6 cellular contexts compared by ENCODE assay signal in genomic region chr19:461664-462551, GRCh38. TPM values are rescaled to one million over a fixed set of nuclear protein-coding genes. Genes with fewer than 3 reads are reported as not detected.
DNase-seq lines count a peak whose midpoint lies in the region; ATAC-seq and TF ChIP-seq lines count a peak whose summit lies in the region.

No MANE protein-coding gene starts in this region.

- H3K9me3 Mint-ChIP-seq in Calu3 (ENCODE audit: low read depth, unreplicated experiment): no peaks in the 10 kb centered on the region

- H3K4me1 ChIP-seq in PC-3 (ENCODE audit: insufficient read depth, low read length): no peaks in the 10 kb centered on the region
- peaks cover 3% of the 10 kb centered on the region for H3K4me1 ChIP-seq in iPS-15b (ENCODE audit: control insufficient read depth, insufficient read depth, low read length)
- peaks cover 12 to 28% (median 15%) of the 10 kb centered on the region in 4 donors for H3K4me1 ChIP-seq in upper lobe of left lung

- no peak for TF ChIP-seq EP300 in upper lobe of left lung (IDR thresholded peaks at IDR 0.05)

- H3K36me3 ChIP-seq in PC-3 (ENCODE audit: low read depth, low read length): no peaks in the 10 kb centered on the region
- no peaks in the 10 kb centered on the region for H3K36me3 ChIP-seq in iPS-15b (ENCODE audit: control insufficient read depth, insufficient read depth, low read length)
- no peaks in the 10 kb centered on the region for H3K36me3 ChIP-seq in upper lobe of left lung

- H3K36me3 Mint-ChIP-seq in Calu3 (ENCODE audit: insufficient read depth, unreplicated experiment): peaks cover 23% of the 10 kb centered on the region

- no peaks in the 10 kb centered on the region for H3K4me1 Mint-ChIP-seq in Calu3 (ENCODE audit: low read depth, unreplicated experiment)

- TF ChIP-seq CTCF in Calu3 (IDR thresholded peaks at IDR 0.05; ENCODE audit: unreplicated experiment) (no peak), PC-3 (conservative IDR thresholded peaks at IDR 0.05; ENCODE audit: low read depth, low read length) (no peak), upper lobe of left lung (IDR thresholded peaks at IDR 0.05) (no peak)

- no peaks in the 10 kb centered on the region for H3K27me3 ChIP-seq in PC-3 (ENCODE audit: low read length)
- peaks cover 6% of the 10 kb centered on the region for H3K27me3 ChIP-seq in iPS-15b (ENCODE audit: control insufficient read depth, insufficient read depth, low read length)
- peaks cover 0 to 21% (median 5%) of the 10 kb centered on the region in 4 donors for H3K27me3 ChIP-seq in upper lobe of left lung

- TF ChIP-seq POLR2A in upper lobe of left lung (IDR thresholded peaks at IDR 0.05): peak in 1 of 4 donors; percentile 43

- DNase-seq in Calu3: peak; percentile 73
- peak; percentile 31 for DNase-seq in PC-3
- DNase-seq in upper lobe of left lung: peak; percentile 51 to 89
- no peak for DNase-seq in globus pallidus (ENCODE audit: low spot score)
- no peak for DNase-seq in activated CD8-positive, alpha-beta memory T cell treated with anti-CD3 and anti-CD28 coated beads for 24 hours

- H3F3A ChIP-seq in PC-3 (ENCODE audit: low read length, unreplicated experiment): no peaks in the 10 kb centered on the region

- H3K9me3 ChIP-seq in PC-3 (ENCODE audit: low read length) (no peaks in the 10 kb centered on the region), iPS-15b (ENCODE audit: control insufficient read depth, insufficient read depth, low read length) (no peaks in the 10 kb centered on the region), upper lobe of left lung (no peaks in the 10 kb centered on the region)

- peak overlapping the region; percentile 79 for H3K4me3 Mint-ChIP-seq in Calu3 (ENCODE audit: low read depth, unreplicated experiment)

- peak overlapping the region; percentile 82 for H3K4me2 ChIP-seq in PC-3 (ENCODE audit: low read length)

- WGBS in upper lobe of left lung, 2 donors: 4 to 10% methylated on average over 5 to 41 of the region's 63 CpGs

- H4K20me1 ChIP-seq in PC-3 (ENCODE audit: low read length): no peaks in the 10 kb centered on the region

- no peak overlapping the region for H3K9ac ChIP-seq in PC-3 (ENCODE audit: low read length)
- H3K9ac ChIP-seq in iPS-15b (ENCODE audit: low read depth, low read length): peak overlapping the region; percentile 47

- no TSS peak for BruUV-seq in Calu3 (replicated peaks; lab: Mats Ljungman, UMichigan)
- BruUV-seq in PC-3 (replicated peaks; lab: Mats Ljungman, UMichigan): no TSS peak

- CTCF ChIA-PET in Calu3 (lab: Charles Lee): interaction anchor here (0.6 kb wide), 1 partner anchor 18 kb away, joined by 3 read pairs; no protein-coding TSS in a partner anchor
- CTCF ChIA-PET in PC-3 (lab: Charles Lee): no interaction called here

- peak; percentile 57 for ATAC-seq in PC-3
- peak in 1 of 2 donors; percentile 55 for ATAC-seq in upper lobe of left lung (ENCODE audit: low FRiP score in 2 of 2)

- POLR2A ChIA-PET in PC-3 (lab: Charles Lee; ENCODE audit: unreplicated experiment): no interaction called here

- H3K27ac ChIP-seq in PC-3 (ENCODE audit: low read length) (no peak overlapping the region), upper lobe of left lung (peak overlapping the region in 3 of 4 donors; percentile 71 to 82 (median 71))

- H2AFZ ChIP-seq in PC-3 (ENCODE audit: low read length): 0 out of 2 replicates have a peak overlapping the region, but pooled peaks have one; percentile 57

- H3K79me2 ChIP-seq in PC-3 (ENCODE audit: low read length): no peaks in the 10 kb centered on the region

- H3K4me3 ChIP-seq in PC-3 (ENCODE audit: low read length): peak overlapping the region; percentile 44; the same call in 1 of the 2 replicates
- H3K4me3 ChIP-seq in iPS-15b (ENCODE audit: low read depth, low read length): peak overlapping the region; percentile 63
- peak overlapping the region; percentile 2 to 77 (median 64) for H3K4me3 ChIP-seq in upper lobe of left lung

- peaks cover 13% of the 10 kb centered on the region for H3K27me3 Mint-ChIP-seq in Calu3 (ENCODE audit: unreplicated experiment)

- H3K9me2 ChIP-seq in PC-3 (replicated peaks; ENCODE audit: low read length): no peaks in the 10 kb centered on the region

- H3K27ac Mint-ChIP-seq in Calu3 (ENCODE audit: unreplicated experiment): peak overlapping the region; percentile 61

- intact Hi-C loops in Calu3 (cut with micrococcal nuclease; ENCODE audit: unreplicated experiment): no loop called here
- intact Hi-C loops in PC-3 (cut with micrococcal nuclease): no loop called here

RNA-seq across cellular contexts. Expression of gene SHC2, which starts 1.1 kb away (rescaled TPM):
- total RNA-seq in Calu3 (2022): 8.3 and 8.4 TPM in 2 replicates
- total RNA-seq in PC-3 (2014; rRNA removed): 0.18 TPM in 1 of 2 replicates, not detected in the other
- total RNA-seq in upper lobe of left lung: 100 to 1,000 TPM in 1 of 6 donors, 10 to 100 TPM in 5; 10.5 to 104 (median 22.5) TPM

RNA-seq across cellular contexts. Expression of gene MADCAM1, which starts 34.4 kb away (rescaled TPM):
- total RNA-seq in Calu3 (2022): 0.34 and 0.47 TPM in 2 replicates
- 0.11 and 0.17 TPM in 2 replicates for total RNA-seq in PC-3 (2014; rRNA removed)
- 1 to 10 TPM in 2 of 6 donors, under 1 TPM in 2, not detected in 2; 0.63 to 3.1 (median 1.1) TPM for total RNA-seq in upper lobe of left lung

RNA-seq across cellular contexts. Expression of gene TPGS1, which starts 45.4 kb away (rescaled TPM):
- total RNA-seq in Calu3 (2022): 8.6 and 9.0 TPM in 2 replicates
- 28.5 and 44.0 TPM in 2 replicates for total RNA-seq in PC-3 (2014; rRNA removed)
- total RNA-seq in upper lobe of left lung: 10 to 100 TPM; 30.9 to 67.1 (median 40.1) TPM

RNA-seq across cellular contexts. Expression of gene C2CD4C, which starts 53.0 kb away (rescaled TPM):
- total RNA-seq in Calu3 (2022) (0.12 and 0.15 TPM in 2 replicates), PC-3 (2014; rRNA removed) (0.29 TPM in 2 replicates), upper lobe of left lung (1 to 10 TPM in 4 of 6 donors, under 1 TPM in 2; 0.76 to 2.1 (median 1.6) TPM)

Comparison
In these comparisons a context has a peak if more than half of its experiments do, and no peak if none do; other contexts are left out.
1. DNase-seq: peak in Calu3 (single experiment), PC-3 (single experiment) and upper lobe of left lung (2 of 2); none in globus pallidus (single experiment) and activated CD8-positive, alpha-beta memory T cell treated with anti-CD3 and anti-CD28 coated beads for 24 hours (single experiment).
2. Peak in every context shown above with its lines, with median percentiles within 50 percentile points of each other: H3K4me3 ChIP-seq.